Comparison of ENCODE assay signal across 1 cellular context in genomic region chr1:234600418-234601216, GRCh38.
TF ChIP-seq lines count a peak whose summit lies in the region.

No MANE protein-coding gene starts in this region.

TF ChIP-seq in H1, 55 proteins besides CTCF, POLR2A, EP300 and RAD21 (continued from another document):
- TF ChIP-seq, protein P1, sequence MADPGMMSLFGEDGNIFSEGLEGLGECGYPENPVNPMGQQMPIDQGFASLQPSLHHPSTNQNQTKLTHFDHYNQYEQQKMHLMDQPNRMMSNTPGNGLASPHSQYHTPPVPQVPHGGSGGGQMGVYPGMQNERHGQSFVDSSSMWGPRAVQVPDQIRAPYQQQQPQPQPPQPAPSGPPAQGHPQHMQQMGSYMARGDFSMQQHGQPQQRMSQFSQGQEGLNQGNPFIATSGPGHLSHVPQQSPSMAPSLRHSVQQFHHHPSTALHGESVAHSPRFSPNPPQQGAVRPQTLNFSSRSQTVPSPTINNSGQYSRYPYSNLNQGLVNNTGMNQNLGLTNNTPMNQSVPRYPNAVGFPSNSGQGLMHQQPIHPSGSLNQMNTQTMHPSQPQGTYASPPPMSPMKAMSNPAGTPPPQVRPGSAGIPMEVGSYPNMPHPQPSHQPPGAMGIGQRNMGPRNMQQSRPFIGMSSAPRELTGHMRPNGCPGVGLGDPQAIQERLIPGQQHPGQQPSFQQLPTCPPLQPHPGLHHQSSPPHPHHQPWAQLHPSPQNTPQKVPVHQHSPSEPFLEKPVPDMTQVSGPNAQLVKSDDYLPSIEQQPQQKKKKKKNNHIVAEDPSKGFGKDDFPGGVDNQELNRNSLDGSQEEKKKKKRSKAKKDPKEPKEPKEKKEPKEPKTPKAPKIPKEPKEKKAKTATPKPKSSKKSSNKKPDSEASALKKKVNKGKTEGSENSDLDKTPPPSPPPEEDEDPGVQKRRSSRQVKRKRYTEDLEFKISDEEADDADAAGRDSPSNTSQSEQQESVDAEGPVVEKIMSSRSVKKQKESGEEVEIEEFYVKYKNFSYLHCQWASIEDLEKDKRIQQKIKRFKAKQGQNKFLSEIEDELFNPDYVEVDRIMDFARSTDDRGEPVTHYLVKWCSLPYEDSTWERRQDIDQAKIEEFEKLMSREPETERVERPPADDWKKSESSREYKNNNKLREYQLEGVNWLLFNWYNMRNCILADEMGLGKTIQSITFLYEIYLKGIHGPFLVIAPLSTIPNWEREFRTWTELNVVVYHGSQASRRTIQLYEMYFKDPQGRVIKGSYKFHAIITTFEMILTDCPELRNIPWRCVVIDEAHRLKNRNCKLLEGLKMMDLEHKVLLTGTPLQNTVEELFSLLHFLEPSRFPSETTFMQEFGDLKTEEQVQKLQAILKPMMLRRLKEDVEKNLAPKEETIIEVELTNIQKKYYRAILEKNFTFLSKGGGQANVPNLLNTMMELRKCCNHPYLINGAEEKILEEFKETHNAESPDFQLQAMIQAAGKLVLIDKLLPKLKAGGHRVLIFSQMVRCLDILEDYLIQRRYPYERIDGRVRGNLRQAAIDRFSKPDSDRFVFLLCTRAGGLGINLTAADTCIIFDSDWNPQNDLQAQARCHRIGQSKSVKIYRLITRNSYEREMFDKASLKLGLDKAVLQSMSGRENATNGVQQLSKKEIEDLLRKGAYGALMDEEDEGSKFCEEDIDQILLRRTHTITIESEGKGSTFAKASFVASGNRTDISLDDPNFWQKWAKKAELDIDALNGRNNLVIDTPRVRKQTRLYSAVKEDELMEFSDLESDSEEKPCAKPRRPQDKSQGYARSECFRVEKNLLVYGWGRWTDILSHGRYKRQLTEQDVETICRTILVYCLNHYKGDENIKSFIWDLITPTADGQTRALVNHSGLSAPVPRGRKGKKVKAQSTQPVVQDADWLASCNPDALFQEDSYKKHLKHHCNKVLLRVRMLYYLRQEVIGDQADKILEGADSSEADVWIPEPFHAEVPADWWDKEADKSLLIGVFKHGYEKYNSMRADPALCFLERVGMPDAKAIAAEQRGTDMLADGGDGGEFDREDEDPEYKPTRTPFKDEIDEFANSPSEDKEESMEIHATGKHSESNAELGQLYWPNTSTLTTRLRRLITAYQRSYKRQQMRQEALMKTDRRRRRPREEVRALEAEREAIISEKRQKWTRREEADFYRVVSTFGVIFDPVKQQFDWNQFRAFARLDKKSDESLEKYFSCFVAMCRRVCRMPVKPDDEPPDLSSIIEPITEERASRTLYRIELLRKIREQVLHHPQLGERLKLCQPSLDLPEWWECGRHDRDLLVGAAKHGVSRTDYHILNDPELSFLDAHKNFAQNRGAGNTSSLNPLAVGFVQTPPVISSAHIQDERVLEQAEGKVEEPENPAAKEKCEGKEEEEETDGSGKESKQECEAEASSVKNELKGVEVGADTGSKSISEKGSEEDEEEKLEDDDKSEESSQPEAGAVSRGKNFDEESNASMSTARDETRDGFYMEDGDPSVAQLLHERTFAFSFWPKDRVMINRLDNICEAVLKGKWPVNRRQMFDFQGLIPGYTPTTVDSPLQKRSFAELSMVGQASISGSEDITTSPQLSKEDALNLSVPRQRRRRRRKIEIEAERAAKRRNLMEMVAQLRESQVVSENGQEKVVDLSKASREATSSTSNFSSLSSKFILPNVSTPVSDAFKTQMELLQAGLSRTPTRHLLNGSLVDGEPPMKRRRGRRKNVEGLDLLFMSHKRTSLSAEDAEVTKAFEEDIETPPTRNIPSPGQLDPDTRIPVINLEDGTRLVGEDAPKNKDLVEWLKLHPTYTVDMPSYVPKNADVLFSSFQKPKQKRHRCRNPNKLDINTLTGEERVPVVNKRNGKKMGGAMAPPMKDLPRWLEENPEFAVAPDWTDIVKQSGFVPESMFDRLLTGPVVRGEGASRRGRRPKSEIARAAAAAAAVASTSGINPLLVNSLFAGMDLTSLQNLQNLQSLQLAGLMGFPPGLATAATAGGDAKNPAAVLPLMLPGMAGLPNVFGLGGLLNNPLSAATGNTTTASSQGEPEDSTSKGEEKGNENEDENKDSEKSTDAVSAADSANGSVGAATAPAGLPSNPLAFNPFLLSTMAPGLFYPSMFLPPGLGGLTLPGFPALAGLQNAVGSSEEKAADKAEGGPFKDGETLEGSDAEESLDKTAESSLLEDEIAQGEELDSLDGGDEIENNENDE (IDR thresholded peaks at IDR 0.05; ENCODE audit: insufficient replicate concordance, low read length) = no peak
- no peak for TF ChIP-seq SP1 (IDR thresholded peaks at IDR 0.05; ENCODE audit: low read depth, low read length)
- TF ChIP-seq SP2 (IDR thresholded peaks at IDR 0.05; ENCODE audit: low read length) = no peak
- TF ChIP-seq ATF2 (IDR thresholded peaks at IDR 0.05; ENCODE audit: low read length) = no peak
- no peak for TF ChIP-seq CHD1 (IDR thresholded peaks at IDR 0.05; ENCODE audit: low read depth, low read length)
- TF ChIP-seq CEBPB (IDR thresholded peaks at IDR 0.05; ENCODE audit: low read depth, low read length) = no peak
- TF ChIP-seq SUZ12 (IDR thresholded peaks at IDR 0.05; ENCODE audit: low read length) = no peak
- TF ChIP-seq BCL11A (IDR thresholded peaks at IDR 0.05; ENCODE audit: low read depth in 2 of 2, low read length in 2 of 2) = no peak
- TF ChIP-seq RFX5 (IDR thresholded peaks at IDR 0.05; ENCODE audit: borderline replicate concordance, low read depth, low read length) = no peak
